ENCODE assay signal across 13 cellular contexts in the genomic region with DNA sequence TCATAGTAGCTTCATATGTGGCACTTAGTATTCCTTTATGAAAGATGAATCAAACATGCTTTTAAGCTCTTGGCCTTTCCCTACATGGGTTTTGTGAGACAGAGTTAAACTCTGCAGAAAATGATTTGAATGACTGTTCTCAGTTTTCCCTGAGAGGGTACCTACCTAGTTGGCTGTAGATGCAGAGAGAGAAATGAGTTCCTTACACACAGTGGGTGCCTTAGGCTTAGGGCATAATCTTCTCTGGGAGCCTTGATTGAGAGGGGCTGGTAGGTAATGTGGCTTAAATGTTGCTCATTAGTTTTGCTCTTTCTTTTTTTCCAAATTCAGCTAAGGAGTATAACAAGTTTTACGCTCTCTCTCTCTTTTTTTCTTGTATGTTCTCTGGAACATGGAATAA. TPM values are rescaled to one million over a fixed set of nuclear protein-coding genes. Genes with fewer than 3 reads are reported as not detected.
DNase-seq lines count a peak whose midpoint lies in the region; ATAC-seq and TF ChIP-seq lines count a peak whose summit lies in the region.
"Had no signal": no experiment of that assay in that cellular context is flagged by ENCODE, and none has a peak within 500 bp of the region (broad histone marks: within the 10 kb centered on the region; RNA-seq: fewer than 3 reads in every experiment).

No MANE protein-coding gene starts in this region.

- H3K4me1 Mint-ChIP-seq in activated CD4-positive, alpha-beta T cell treated with anti-CD3 and anti-CD28 coated beads for 36 hours, result peaks cover 59% of the 10 kb centered on the region

- DNase-seq in activated CD4-positive, alpha-beta T cell treated with anti-CD3 and anti-CD28 coated beads for 36 hours, result no peak
- DNase-seq in activated CD4-positive, alpha-beta T cell treated with anti-CD3 and anti-CD28 coated beads, Interleukin-2, amount 50 U/mL, for 48 hours, result no peak
- no peak for DNase-seq in SJSA1 (ENCODE audit: low read depth in 1 of 2, low spot score in 2 of 2)
- no peak for DNase-seq in esophagus squamous epithelium (lab: John Stamatoyannopoulos, UW)
- no peak for DNase-seq in spleen
- no peak for DNase-seq in NCI-H2196 (lab: John Stamatoyannopoulos, UW; ENCODE audit: unreplicated experiment)
- no peak for DNase-seq in sciatic nerve (ENCODE audit: low spot score)
- DNase-seq: activated CD8-positive, alpha-beta memory T cell treated with anti-CD3 and anti-CD28 coated beads for 24 hours; NCI-H524; pancreas had no signal

- CTCF ChIA-PET in activated CD4-positive, alpha-beta T cell treated with anti-CD3 and anti-CD28 coated beads for 36 hours (lab: Charles Lee), result interaction anchor here (0.6 to 2.3 kb wide), 6 partner anchors 9 to 107 kb away, joined by 3 to 13 read pairs (median 4); no protein-coding TSS in a partner anchor

- H3K27ac Mint-ChIP-seq in activated CD4-positive, alpha-beta T cell treated with anti-CD3 and anti-CD28 coated beads for 36 hours, result peak overlapping the region; percentile 84

- POLR2A ChIA-PET in activated CD4-positive, alpha-beta T cell treated with anti-CD3 and anti-CD28 coated beads for 36 hours (lab: Charles Lee), result interaction anchor here (0.6 to 0.9 kb wide), 2 partner anchors 21 to 229 kb away, joined by 3 read pairs; no protein-coding TSS in a partner anchor

- H3K36me3 ChIP-seq in SJSA1 (peaks cover 3% of the 10 kb centered on the region; the same call in 1 of the 2 replicates), esophagus squamous epithelium (no peaks in the 10 kb centered on the region), spleen (peaks cover 0 to 5% (median 0%) of the 10 kb centered on the region in 6 donors)
- H3K36me3 ChIP-seq: esophagus muscularis mucosa, pancreas had no signal

- H3K4me3 ChIP-seq in SJSA1 (no peak overlapping the region), esophagus squamous epithelium (peak overlapping the region in 1 of 4 donors; percentile 12), spleen (peak overlapping the region in 1 of 8 donors; percentile 3)
- H3K4me3 ChIP-seq: esophagus muscularis mucosa, pancreas had no signal

- H3K27me3 ChIP-seq in SJSA1 (replicated peaks) (no peaks in the 10 kb centered on the region), esophagus squamous epithelium (no peaks in the 10 kb centered on the region), spleen (replicated peaks in 1 of 7) (no peaks in the 10 kb centered on the region)
- H3K27me3 ChIP-seq: esophagus muscularis mucosa, pancreas had no signal

- WGBS in esophagus squamous epithelium, 2 donors, result 44 to 53% methylated on average over 1 of the region's 1 CpG
- WGBS in spleen, 5 donors, result 79 to 100% (median 87%) methylated on average over 1 of the region's 1 CpG

- peaks cover 39% of the 10 kb centered on the region for H3K36me3 Mint-ChIP-seq in activated CD4-positive, alpha-beta T cell treated with anti-CD3 and anti-CD28 coated beads for 36 hours (ENCODE audit: low read depth)

- H3K4me1 ChIP-seq in SJSA1 (replicated peaks) (peaks cover 25% of the 10 kb centered on the region), esophagus squamous epithelium (peaks cover 12 to 70% (median 43%) of the 10 kb centered on the region in 3 donors), spleen (peaks cover 32 to 68% (median 57%) of the 10 kb centered on the region in 6 donors)

- H3K9me3 ChIP-seq in SJSA1 (replicated peaks), result 0 out of 2 replicates have a peak, but pooled peaks cover 2% of the 10 kb centered on the region
- no peaks in the 10 kb centered on the region for H3K9me3 ChIP-seq in esophagus squamous epithelium
- no peaks in the 10 kb centered on the region for H3K9me3 ChIP-seq in spleen
- H3K9me3 ChIP-seq: esophagus muscularis mucosa, HAP-1, pancreas had no signal

- peak; percentile 34 for ATAC-seq in activated CD4-positive, alpha-beta T cell treated with anti-CD3 and anti-CD28 coated beads for 36 hours
- ATAC-seq in sciatic nerve, result no peak
- no peak for ATAC-seq in GM19395 (IDR thresholded peaks at IDR 0.05; ENCODE audit: unreplicated experiment)
- ATAC-seq: pancreas had no signal

- peak overlapping the region; percentile 96 for H3K4me3 Mint-ChIP-seq in activated CD4-positive, alpha-beta T cell treated with anti-CD3 and anti-CD28 coated beads for 36 hours

- 0 out of 2 replicates have a peak overlapping the region, but pooled peaks have one; percentile 8 for H3K27ac ChIP-seq in SJSA1
- peak overlapping the region in 3 of 4 donors; percentile 12 to 53 (median 42) for H3K27ac ChIP-seq in esophagus squamous epithelium
- H3K27ac ChIP-seq in spleen, result peak overlapping the region in 5 of 8 donors; percentile 28 to 61 (median 54)
- H3K27ac ChIP-seq: pancreas had no signal

- H3K9me3 Mint-ChIP-seq in activated CD4-positive, alpha-beta T cell treated with anti-CD3 and anti-CD28 coated beads for 36 hours (ENCODE audit: low read depth), result no peaks in the 10 kb centered on the region

- TF ChIP-seq CTCF in esophagus squamous epithelium (IDR thresholded peaks at IDR 0.05) (no peak), spleen (IDR thresholded peaks at IDR 0.05 in 8 of 11, conservative IDR thresholded peaks at IDR 0.05 in 3 of 11) (no peak)

- TF ChIP-seq POLR2A in esophagus squamous epithelium (IDR thresholded peaks at IDR 0.05) (no peak), spleen (IDR thresholded peaks at IDR 0.05) (no peak)

- no peaks in the 10 kb centered on the region for H3K27me3 Mint-ChIP-seq in activated CD4-positive, alpha-beta T cell treated with anti-CD3 and anti-CD28 coated beads for 36 hours

- intact Hi-C loops in activated CD4-positive, alpha-beta T cell treated with anti-CD3 and anti-CD28 coated beads for 36 hours (cut with DNase I, micrococcal nuclease), result loop anchor here in 1 of 2 experiments (10.0 kb wide), 1 partner anchor 280 kb away; no protein-coding TSS in a partner anchor
- intact Hi-C loops in esophagus squamous epithelium (cut with DNase I), result no loop called here
- intact Hi-C loops in spleen (cut with DNase I; ENCODE audit: low total_unique reads), result no loop called here
- intact Hi-C loops in sciatic nerve (cut with DNase I), result no loop called here

RNA-seq across cellular contexts. Expression of a gene that starts 3.0 kb away (rescaled TPM):
- 10 to 100 TPM; 61.3 to 69.7 TPM for total RNA-seq in activated CD4-positive, alpha-beta T cell treated with anti-CD3 and anti-CD28 coated beads for 36 hours
- total RNA-seq in SJSA1 (2014; rRNA removed; shearing (Covaris generic)), result 76.2 and 88.3 TPM in 2 replicates
- total RNA-seq in esophagus squamous epithelium (10 to 100 TPM; 19.3 to 68.3 (median 43.6) TPM), spleen (10 to 100 TPM; 44.8 to 64.6 (median 53.9) TPM), sciatic nerve (60.6 TPM)
- polyA plus RNA-seq in spleen, result 10 to 100 TPM; 23.8 to 31.7 (median 25.6) TPM
